1 cellular context compared by ENCODE assay signal in genomic region chr16:84864266-84864955, GRCh38.
TF ChIP-seq lines count a peak whose summit lies in the region.

No MANE protein-coding gene starts in this region.

TF ChIP-seq in GM12878, 131 proteins besides CTCF, POLR2A, EP300 and RAD21:
- TF ChIP-seq TCF12 (IDR thresholded peaks at IDR 0.05; ENCODE audit: low read depth, low read length) = 0 out of 2 replicates have a peak, but pooled peaks have one; percentile 53
- no peak for TF ChIP-seq RELA (IDR thresholded peaks at IDR 0.05; ENCODE audit: borderline replicate concordance, partially characterized antibody)
